31 cellular contexts compared by ENCODE assay signal in genomic region chr2:172839446-172839845, GRCh38.
"Had no signal": no experiment of that assay in that cellular context is flagged by ENCODE, and none has a peak within 500 bp of the region (broad histone marks: within the 10 kb centered on the region; RNA-seq: fewer than 3 reads in every experiment).

No MANE protein-coding gene starts in this region.

- H3K4me3 Mint-ChIP-seq: naive thymus-derived CD4-positive, alpha-beta T cell; natural killer cell; nephron; neural progenitor cell; stimulated activated memory B cell treated with anti-CD40 and anti-IgM and Interleukin-4, amounts not matched to agents 10 μg/mL and 1 μg/mL and 100 μg/mL, for 72 hours; stimulated activated naive CD8-positive, alpha-beta T cell treated with anti-CD3 and anti-CD28 coated beads, Interleukin-15, amount 100 ng/mL, for 72 hours had no signal

- H3K4me1 Mint-ChIP-seq: stimulated activated memory B cell treated with anti-CD40 and anti-IgM and Interleukin-4, amounts not matched to agents 10 μg/mL and 1 μg/mL and 100 μg/mL, for 72 hours had no signal

- H3K9me3 Mint-ChIP-seq: natural killer cell; nephron; neural progenitor cell; stimulated activated memory B cell treated with anti-CD40 and anti-IgM and Interleukin-4, amounts not matched to agents 10 μg/mL and 1 μg/mL and 100 μg/mL, for 72 hours; stimulated activated naive CD8-positive, alpha-beta T cell treated with anti-CD3 and anti-CD28 coated beads, Interleukin-15, amount 100 ng/mL, for 72 hours had no signal

- H3K4me3 ChIP-seq: neural progenitor cell, ovary, psoas muscle, right lobe of liver, sigmoid colon, spleen, suprapubic skin, testis, tibial artery, transverse colon, upper lobe of right lung, uterus had no signal

- H3K79me2 ChIP-seq: parathyroid adenoma had no signal

- H3K4me1 ChIP-seq: parathyroid adenoma, psoas muscle, right lobe of liver, sigmoid colon, spleen, testis, transverse colon, uterus had no signal

- H3K36me3 Mint-ChIP-seq: naive thymus-derived CD4-positive, alpha-beta T cell; natural killer cell; neural progenitor cell; stimulated activated memory B cell treated with anti-CD40 and anti-IgM and Interleukin-4, amounts not matched to agents 10 μg/mL and 1 μg/mL and 100 μg/mL, for 72 hours had no signal

- H3K27ac Mint-ChIP-seq: naive thymus-derived CD4-positive, alpha-beta T cell; natural killer cell; nephron; neural progenitor cell; progenitor cell of endocrine pancreas; stimulated activated memory B cell treated with anti-CD40 and anti-IgM and Interleukin-4, amounts not matched to agents 10 μg/mL and 1 μg/mL and 100 μg/mL, for 72 hours; stimulated activated naive CD8-positive, alpha-beta T cell treated with anti-CD3 and anti-CD28 coated beads, Interleukin-15, amount 100 ng/mL, for 72 hours had no signal

- H2AFZ ChIP-seq: neural progenitor cell, parathyroid adenoma had no signal

- H3K9me3 ChIP-seq: ovary, psoas muscle, right lobe of liver, sigmoid colon, spleen, suprapubic skin, testis, tibial artery, transverse colon, upper lobe of right lung, uterus had no signal

- DNase-seq: naive thymus-derived CD4-positive, alpha-beta T cell; natural killer cell; occipital lobe; ovary; posterior cingulate gyrus; psoas muscle; right cardiac atrium; right lobe of liver; sigmoid colon; small intestine; spleen; stimulated activated CD4-positive, alpha-beta T cell treated with anti-CD3 and anti-CD28 coated beads, Interleukin-12 subunit alpha, Interleukin-12 subunit beta, amount 100 ng/mL, for 4 hours; stimulated activated CD4-positive, alpha-beta T cell treated with anti-CD3 and anti-CD28 coated beads, Interleukin-1b, Interleukin-23, amount 100 ng/mL, for 48 hours; stimulated activated CD4-positive, alpha-beta T cell treated with anti-CD3 and anti-CD28 coated beads, Interleukin-4, amount 100 ng/mL, for 1 hour; stimulated activated CD4-positive, alpha-beta T cell treated with anti-CD3 and anti-CD28 coated beads, Interleukin-4, amount 100 ng/mL, for 4 hours; stimulated activated CD8-positive, alpha-beta memory T cell treated with anti-CD3 and anti-CD28 coated beads, Interleukin-4, amount 100 ng/mL, for 48 hours; stimulated activated naive CD4-positive, alpha-beta T cell; stimulated activated naive CD8-positive, alpha-beta T cell treated with anti-CD3 and anti-CD28 coated beads, Interleukin-15, amount 100 ng/mL, for 72 hours; stimulated activated naive CD8-positive, alpha-beta T cell treated with anti-CD3 and anti-CD28 coated beads, Interleukin-15, Interleukin-2, amounts not matched to agents 100 U/mL and 50 U/mL, for 24 hours; substantia nigra; testis; tibial artery; transverse colon; upper lobe of right lung; uterus had no signal

- H3K36me3 ChIP-seq: neural progenitor cell, ovary, right lobe of liver, sigmoid colon, spleen, suprapubic skin, tibial artery, transverse colon, upper lobe of right lung, uterus had no signal

- H3K9ac ChIP-seq: neural progenitor cell, parathyroid adenoma had no signal

- H3K27me3 ChIP-seq: neural progenitor cell, ovary, right lobe of liver, sigmoid colon, spleen, suprapubic skin, testis, tibial artery, transverse colon, upper lobe of right lung, uterus had no signal

- H3K27ac ChIP-seq: neural progenitor cell, ovary, parathyroid adenoma, psoas muscle, right lobe of liver, sigmoid colon, spleen, suprapubic skin, testis, tibial artery, transverse colon, upper lobe of right lung, uterus had no signal

- H3K4me2 ChIP-seq: neural progenitor cell had no signal

- H3K27me3 Mint-ChIP-seq: progenitor cell of endocrine pancreas had no signal
